ENCODE assay signal across 22 cellular contexts in genomic region chr1:232393010-232393833, GRCh38.
DNase-seq lines count a peak whose midpoint lies in the region; ATAC-seq, FAIRE-seq and TF ChIP-seq lines count a peak whose summit lies in the region.
"Had no signal": no experiment of that assay in that cellular context is flagged by ENCODE, and none has a peak within 500 bp of the region (broad histone marks: within the 10 kb centered on the region; RNA-seq: fewer than 3 reads in every experiment).

No MANE protein-coding gene starts in this region.

- H3K4me3 ChIP-seq in astrocyte (ENCODE audit: insufficient read depth, low read depth, low read length), result no peak overlapping the region
- no peak overlapping the region for H3K4me3 ChIP-seq in ovary
- H3K4me3 ChIP-seq: heart right ventricle, lung, uterus had no signal

- TF ChIP-seq CTCF in astrocyte (IDR thresholded peaks at IDR 0.05; ENCODE audit: insufficient read depth, low read depth, low read length) (no peak), ovary (IDR thresholded peaks at IDR 0.05) (no peak)

- H3K4me1 ChIP-seq in astrocyte (ENCODE audit: insufficient read depth, low read length) (peaks cover 9% of the 10 kb centered on the region), ovary (ENCODE audit: insufficient read depth) (peaks cover 1% of the 10 kb centered on the region)
- H3K4me1 ChIP-seq: uterus had no signal

- WGBS in ovary, 3 donors, result 28 to 45% (median 44%) methylated on average over 9 of the region's 9 CpGs

- peaks cover 2% of the 10 kb centered on the region for H3K36me3 Mint-ChIP-seq in astrocyte (ENCODE audit: low read depth, unreplicated experiment)
- H3K36me3 Mint-ChIP-seq: activated naive CD8-positive, alpha-beta T cell had no signal

- H3K27me3 ChIP-seq in astrocyte (ENCODE audit: insufficient read depth, low read length), result no peaks in the 10 kb centered on the region
- no peaks in the 10 kb centered on the region for H3K27me3 ChIP-seq in ovary
- H3K27me3 ChIP-seq: heart right ventricle, uterus had no signal

- H2AFZ ChIP-seq in astrocyte (ENCODE audit: low read depth, low read length), result no peak overlapping the region

- no peak overlapping the region for H3K9ac ChIP-seq in astrocyte (ENCODE audit: low read length)

- H3K4me2 ChIP-seq in astrocyte (ENCODE audit: low read length), result peak overlapping the region; percentile 23

- DNase-seq in AG08395 (ENCODE audit: low spot score) (peak; percentile 35), HT1080 (ENCODE audit: low read depth) (peak; percentile 44), astrocyte (ENCODE audit: low read depth) (peak; percentile 50), left kidney (ENCODE audit: low read depth, low spot score) (peak; percentile 62), ovary (no peak)
- DNase-seq in activated CD4-positive, alpha-beta T cell treated with anti-CD3 and anti-CD28 coated beads, Interleukin-2, amount 50 U/mL, for 48 hours, result no peak
- DNase-seq: activated CD4-positive, alpha-beta T cell treated with anti-CD3 and anti-CD28 coated beads for 4 hours; C1 segment of cervical spinal cord; GF-D8; heart right ventricle; Kasumi-1; NCI-H1092 treated with DMSO at 0.1 percent for 48 hours; NCI-H526 treated with DMSO at 0.1 percent for 48 hours; occipital lobe; right cardiac atrium; stimulated activated CD4-positive, alpha-beta T cell treated with anti-CD3 and anti-CD28 coated beads, Interleukin-15, amount 100 ng/mL, for 24 hours; substantia nigra; uterus had no signal

- H3K27ac Mint-ChIP-seq in astrocyte (ENCODE audit: unreplicated experiment), result no peak overlapping the region
- H3K27ac Mint-ChIP-seq: activated naive CD8-positive, alpha-beta T cell had no signal

- TF ChIP-seq POLR2A in ovary (IDR thresholded peaks at IDR 0.05), result no peak

- H3K36me3 ChIP-seq in astrocyte (ENCODE audit: insufficient read depth, low read length), result no peaks in the 10 kb centered on the region
- H3K36me3 ChIP-seq in ovary, result no peaks in the 10 kb centered on the region
- H3K36me3 ChIP-seq: uterus had no signal

- no peak for FAIRE-seq in astrocyte (lab: Jason Lieb, UNC)

- H3K4me1 Mint-ChIP-seq in astrocyte (ENCODE audit: low read depth, unreplicated experiment), result peaks cover 12% of the 10 kb centered on the region

- H3K4me3 Mint-ChIP-seq in astrocyte (ENCODE audit: unreplicated experiment), result no peak overlapping the region
- H3K4me3 Mint-ChIP-seq: activated naive CD8-positive, alpha-beta T cell had no signal

- H3K9me3 ChIP-seq in astrocyte (ENCODE audit: insufficient read depth, low read depth, low read length) (no peaks in the 10 kb centered on the region), ovary (no peaks in the 10 kb centered on the region)
- H3K9me3 ChIP-seq: heart right ventricle, uterus had no signal

- no peaks in the 10 kb centered on the region for H4K20me1 ChIP-seq in astrocyte (ENCODE audit: insufficient read depth, low read length)

- peaks cover under 1% of the 10 kb centered on the region for H3K27me3 Mint-ChIP-seq in astrocyte (ENCODE audit: low read depth, unreplicated experiment)

- ATAC-seq in GM21825 (IDR thresholded peaks at IDR 0.05; ENCODE audit: unreplicated experiment), result no peak
- no peak for ATAC-seq in HG03565 (IDR thresholded peaks at IDR 0.05; ENCODE audit: unreplicated experiment)
- ATAC-seq: heart right ventricle, right cardiac atrium had no signal

- peaks cover 3% of the 10 kb centered on the region for H3K9me3 Mint-ChIP-seq in astrocyte (ENCODE audit: unreplicated experiment)

- intact Hi-C loops in ovary (cut with DNase I), result no loop called here

- no peak overlapping the region for H3K27ac ChIP-seq in astrocyte (ENCODE audit: low read depth, low read length)
- H3K27ac ChIP-seq in ovary, result no peak overlapping the region
- H3K27ac ChIP-seq: heart right ventricle, uterus had no signal

- no peaks in the 10 kb centered on the region for H3K79me2 ChIP-seq in astrocyte (ENCODE audit: insufficient read depth, low read length)

- no peak for TF ChIP-seq EP300 in ovary (IDR thresholded peaks at IDR 0.05)

Comparison
In these comparisons a context has a peak if more than half of its experiments do, and no peak if none do; other contexts are left out.
1. DNase-seq: peak in AG08395 (single experiment), HT1080 (single experiment), astrocyte (single experiment) and left kidney (single experiment); none in activated CD4-positive, alpha-beta T cell treated with anti-CD3 and anti-CD28 coated beads, Interleukin-2, amount 50 U/mL, for 48 hours (0 of 2) and ovary (0 of 5).